ENCODE assay signal across 1 cellular context in genomic region chr3:141392416-141392815, GRCh38.
TF ChIP-seq lines count a peak whose summit lies in the region.

No MANE protein-coding gene starts in this region.

TF ChIP-seq in GM23338, 12 proteins besides CTCF, POLR2A, EP300 and RAD21 (continued from another document):
- TF ChIP-seq, protein P1, sequence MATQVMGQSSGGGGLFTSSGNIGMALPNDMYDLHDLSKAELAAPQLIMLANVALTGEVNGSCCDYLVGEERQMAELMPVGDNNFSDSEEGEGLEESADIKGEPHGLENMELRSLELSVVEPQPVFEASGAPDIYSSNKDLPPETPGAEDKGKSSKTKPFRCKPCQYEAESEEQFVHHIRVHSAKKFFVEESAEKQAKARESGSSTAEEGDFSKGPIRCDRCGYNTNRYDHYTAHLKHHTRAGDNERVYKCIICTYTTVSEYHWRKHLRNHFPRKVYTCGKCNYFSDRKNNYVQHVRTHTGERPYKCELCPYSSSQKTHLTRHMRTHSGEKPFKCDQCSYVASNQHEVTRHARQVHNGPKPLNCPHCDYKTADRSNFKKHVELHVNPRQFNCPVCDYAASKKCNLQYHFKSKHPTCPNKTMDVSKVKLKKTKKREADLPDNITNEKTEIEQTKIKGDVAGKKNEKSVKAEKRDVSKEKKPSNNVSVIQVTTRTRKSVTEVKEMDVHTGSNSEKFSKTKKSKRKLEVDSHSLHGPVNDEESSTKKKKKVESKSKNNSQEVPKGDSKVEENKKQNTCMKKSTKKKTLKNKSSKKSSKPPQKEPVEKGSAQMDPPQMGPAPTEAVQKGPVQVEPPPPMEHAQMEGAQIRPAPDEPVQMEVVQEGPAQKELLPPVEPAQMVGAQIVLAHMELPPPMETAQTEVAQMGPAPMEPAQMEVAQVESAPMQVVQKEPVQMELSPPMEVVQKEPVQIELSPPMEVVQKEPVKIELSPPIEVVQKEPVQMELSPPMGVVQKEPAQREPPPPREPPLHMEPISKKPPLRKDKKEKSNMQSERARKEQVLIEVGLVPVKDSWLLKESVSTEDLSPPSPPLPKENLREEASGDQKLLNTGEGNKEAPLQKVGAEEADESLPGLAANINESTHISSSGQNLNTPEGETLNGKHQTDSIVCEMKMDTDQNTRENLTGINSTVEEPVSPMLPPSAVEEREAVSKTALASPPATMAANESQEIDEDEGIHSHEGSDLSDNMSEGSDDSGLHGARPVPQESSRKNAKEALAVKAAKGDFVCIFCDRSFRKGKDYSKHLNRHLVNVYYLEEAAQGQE (IDR thresholded peaks at IDR 0.05; ENCODE audit: unreplicated experiment) = no peak
- TF ChIP-seq, protein P2, sequence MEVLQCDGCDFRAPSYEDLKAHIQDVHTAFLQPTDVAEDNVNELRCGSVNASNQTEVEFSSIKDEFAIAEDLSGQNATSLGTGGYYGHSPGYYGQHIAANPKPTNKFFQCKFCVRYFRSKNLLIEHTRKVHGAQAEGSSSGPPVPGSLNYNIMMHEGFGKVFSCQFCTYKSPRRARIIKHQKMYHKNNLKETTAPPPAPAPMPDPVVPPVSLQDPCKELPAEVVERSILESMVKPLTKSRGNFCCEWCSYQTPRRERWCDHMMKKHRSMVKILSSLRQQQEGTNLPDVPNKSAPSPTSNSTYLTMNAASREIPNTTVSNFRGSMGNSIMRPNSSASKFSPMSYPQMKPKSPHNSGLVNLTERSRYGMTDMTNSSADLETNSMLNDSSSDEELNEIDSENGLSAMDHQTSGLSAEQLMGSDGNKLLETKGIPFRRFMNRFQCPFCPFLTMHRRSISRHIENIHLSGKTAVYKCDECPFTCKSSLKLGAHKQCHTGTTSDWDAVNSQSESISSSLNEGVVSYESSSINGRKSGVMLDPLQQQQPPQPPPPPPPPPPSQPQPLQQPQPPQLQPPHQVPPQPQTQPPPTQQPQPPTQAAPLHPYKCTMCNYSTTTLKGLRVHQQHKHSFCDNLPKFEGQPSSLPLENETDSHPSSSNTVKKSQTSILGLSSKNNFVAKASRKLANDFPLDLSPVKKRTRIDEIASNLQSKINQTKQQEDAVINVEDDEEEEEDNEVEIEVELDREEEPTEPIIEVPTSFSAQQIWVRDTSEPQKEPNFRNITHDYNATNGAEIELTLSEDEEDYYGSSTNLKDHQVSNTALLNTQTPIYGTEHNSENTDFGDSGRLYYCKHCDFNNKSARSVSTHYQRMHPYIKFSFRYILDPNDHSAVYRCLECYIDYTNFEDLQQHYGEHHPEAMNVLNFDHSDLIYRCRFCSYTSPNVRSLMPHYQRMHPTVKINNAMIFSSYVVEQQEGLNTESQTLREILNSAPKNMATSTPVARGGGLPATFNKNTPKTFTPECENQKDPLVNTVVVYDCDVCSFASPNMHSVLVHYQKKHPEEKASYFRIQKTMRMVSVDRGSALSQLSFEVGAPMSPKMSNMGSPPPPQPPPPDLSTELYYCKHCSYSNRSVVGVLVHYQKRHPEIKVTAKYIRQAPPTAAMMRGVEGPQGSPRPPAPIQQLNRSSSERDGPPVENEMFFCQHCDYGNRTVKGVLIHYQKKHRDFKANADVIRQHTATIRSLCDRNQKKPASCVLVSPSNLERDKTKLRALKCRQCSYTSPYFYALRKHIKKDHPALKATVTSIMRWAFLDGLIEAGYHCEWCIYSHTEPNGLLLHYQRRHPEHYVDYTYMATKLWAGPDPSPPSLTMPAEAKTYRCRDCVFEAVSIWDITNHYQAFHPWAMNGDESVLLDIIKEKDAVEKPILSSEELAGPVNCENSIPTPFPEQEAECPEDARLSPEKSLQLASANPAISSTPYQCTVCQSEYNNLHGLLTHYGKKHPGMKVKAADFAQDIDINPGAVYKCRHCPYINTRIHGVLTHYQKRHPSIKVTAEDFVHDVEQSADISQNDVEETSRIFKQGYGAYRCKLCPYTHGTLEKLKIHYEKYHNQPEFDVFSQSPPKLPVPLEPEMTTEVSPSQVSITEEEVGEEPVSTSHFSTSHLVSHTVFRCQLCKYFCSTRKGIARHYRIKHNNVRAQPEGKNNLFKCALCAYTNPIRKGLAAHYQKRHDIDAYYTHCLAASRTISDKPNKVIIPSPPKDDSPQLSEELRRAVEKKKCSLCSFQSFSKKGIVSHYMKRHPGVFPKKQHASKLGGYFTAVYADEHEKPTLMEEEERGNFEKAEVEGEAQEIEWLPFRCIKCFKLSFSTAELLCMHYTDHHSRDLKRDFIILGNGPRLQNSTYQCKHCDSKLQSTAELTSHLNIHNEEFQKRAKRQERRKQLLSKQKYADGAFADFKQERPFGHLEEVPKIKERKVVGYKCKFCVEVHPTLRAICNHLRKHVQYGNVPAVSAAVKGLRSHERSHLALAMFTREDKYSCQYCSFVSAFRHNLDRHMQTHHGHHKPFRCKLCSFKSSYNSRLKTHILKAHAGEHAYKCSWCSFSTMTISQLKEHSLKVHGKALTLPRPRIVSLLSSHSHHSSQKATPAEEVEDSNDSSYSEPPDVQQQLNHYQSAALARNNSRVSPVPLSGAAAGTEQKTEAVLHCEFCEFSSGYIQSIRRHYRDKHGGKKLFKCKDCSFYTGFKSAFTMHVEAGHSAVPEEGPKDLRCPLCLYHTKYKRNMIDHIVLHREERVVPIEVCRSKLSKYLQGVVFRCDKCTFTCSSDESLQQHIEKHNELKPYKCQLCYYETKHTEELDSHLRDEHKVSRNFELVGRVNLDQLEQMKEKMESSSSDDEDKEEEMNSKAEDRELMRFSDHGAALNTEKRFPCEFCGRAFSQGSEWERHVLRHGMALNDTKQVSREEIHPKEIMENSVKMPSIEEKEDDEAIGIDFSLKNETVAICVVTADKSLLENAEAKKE (CRISPR knock-in tag; IDR thresholded peaks at IDR 0.05) = no peak
- TF ChIP-seq ZNF331 (CRISPR knock-in tag; IDR thresholded peaks at IDR 0.05; ENCODE audit: low read depth) = no peak
- no peak for TF ChIP-seq ETS1 (IDR thresholded peaks at IDR 0.05)
- no peak for TF ChIP-seq EZH2phosphoT487 (IDR thresholded peaks at IDR 0.05; ENCODE audit: unreplicated experiment)
- no peak for TF ChIP-seq CREB1 (CRISPR knock-in tag; IDR thresholded peaks at IDR 0.05; ENCODE audit: low read depth)
- no peak for TF ChIP-seq ZNF114 (CRISPR knock-in tag; IDR thresholded peaks at IDR 0.05)
- TF ChIP-seq NANOG (IDR thresholded peaks at IDR 0.05; ENCODE audit: borderline replicate concordance) = no peak
- no peak for TF ChIP-seq STAT1 (IDR thresholded peaks at IDR 0.05; ENCODE audit: unreplicated experiment)
- no peak for TF ChIP-seq EZH2 (IDR thresholded peaks at IDR 0.05; ENCODE audit: low read depth, unreplicated experiment)
- no peak for TF ChIP-seq POLR2AphosphoS5 (IDR thresholded peaks at IDR 0.05; ENCODE audit: low read depth)
